1 cellular context compared by ENCODE assay signal in the genomic region with DNA sequence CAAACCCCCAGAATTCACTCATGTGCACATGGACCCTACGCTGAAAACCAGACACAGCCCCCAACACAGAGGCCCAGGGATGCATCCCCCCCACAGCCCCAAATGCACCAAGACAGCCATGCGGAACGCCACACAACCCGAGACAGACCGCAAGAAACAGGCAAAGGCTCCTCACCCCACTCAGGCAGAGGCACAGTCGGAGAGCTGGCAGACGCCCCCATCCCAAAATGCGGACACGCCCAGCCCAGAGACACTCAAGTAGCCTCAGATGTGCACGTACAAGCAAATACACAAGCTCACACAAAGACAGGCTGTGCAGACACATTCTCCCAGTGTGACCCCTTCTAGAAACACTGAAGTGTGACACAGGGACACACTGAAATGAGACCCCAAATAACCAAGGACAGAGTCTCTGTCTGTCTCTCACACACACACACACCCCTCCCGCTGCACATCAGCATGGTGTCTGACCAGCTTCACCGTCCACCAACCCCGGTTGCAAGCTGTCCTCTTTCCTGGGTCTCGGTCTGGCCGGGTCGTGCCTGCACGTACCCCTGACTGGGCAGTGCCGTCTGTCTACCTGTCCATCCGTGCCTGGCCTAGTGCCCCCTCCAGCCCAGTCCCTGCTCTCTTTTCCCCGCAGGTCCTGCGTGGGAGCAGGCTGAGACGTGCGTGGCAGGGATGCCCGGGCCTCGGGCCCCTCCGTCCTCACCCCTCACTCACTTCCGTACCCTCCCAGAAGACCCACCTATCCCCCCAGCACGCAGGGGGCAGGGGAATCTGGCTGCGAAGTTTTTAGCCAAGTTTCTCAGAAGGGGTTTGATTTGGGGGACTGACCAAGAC.
TF ChIP-seq lines count a peak whose summit lies in the region.

No MANE protein-coding gene starts in this region.

TF ChIP-seq in H1, 55 proteins besides CTCF, POLR2A, EP300 and RAD21:
- peak; percentile 15 for TF ChIP-seq CTBP2 (IDR thresholded peaks at IDR 0.05; ENCODE audit: borderline replicate concordance, insufficient read depth, insufficient read length, low read length)
- peak; percentile 46 for TF ChIP-seq RNF2 (IDR thresholded peaks at IDR 0.05; ENCODE audit: borderline replicate concordance, low read depth, low read length, missing control alignments, poor library complexity, severe bottlenecking)
- TF ChIP-seq EZH2 (IDR thresholded peaks at IDR 0.05; ENCODE audit: low read depth, low read length, severe bottlenecking): peak; percentile 87
- no peak for TF ChIP-seq BRCA1 (IDR thresholded peaks at IDR 0.05; ENCODE audit: low read depth, low read length)
- peak; percentile 90 for TF ChIP-seq SUZ12 (IDR thresholded peaks at IDR 0.05; ENCODE audit: low read length)
